10 cellular contexts compared by ENCODE assay signal in the genomic region with DNA sequence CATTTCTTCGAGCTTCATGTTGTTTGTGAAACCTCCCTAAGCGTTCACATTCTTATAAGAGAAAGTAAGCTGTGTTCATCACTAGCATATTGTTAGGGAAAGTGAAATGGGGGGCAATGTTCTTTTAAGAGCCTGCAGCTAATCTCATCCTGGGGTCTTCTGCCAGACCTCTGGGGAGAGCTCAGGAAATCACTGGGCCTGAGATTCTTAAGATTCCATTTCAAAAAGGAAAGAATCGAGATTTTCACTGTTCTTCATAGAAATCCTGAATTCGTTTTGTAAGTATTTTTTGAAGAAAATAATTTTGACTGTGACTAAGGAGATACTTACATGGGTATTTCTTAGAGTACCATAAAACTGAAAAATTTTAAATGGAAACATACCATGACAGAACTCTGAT.
"Had no signal": no experiment of that assay in that cellular context is flagged by ENCODE, and none has a peak within 500 bp of the region (broad histone marks: within the 10 kb centered on the region; RNA-seq: fewer than 3 reads in every experiment).

No MANE protein-coding gene starts in this region.

- FAIRE-seq: H1, H54 had no signal

- H3K27ac ChIP-seq: GM23248 had no signal

- DNase-seq: GM23248, GOT3, H7, H9, HCEC 1CT, HFFc6 had no signal

- ATAC-seq: GM23338, HCT116 had no signal

- H3K4me3 ChIP-seq: GM23248, GM23338 had no signal

- H3K4me2 ChIP-seq: GM23338 had no signal
